ENCODE assay signal across 8 cellular contexts in the genomic region with DNA sequence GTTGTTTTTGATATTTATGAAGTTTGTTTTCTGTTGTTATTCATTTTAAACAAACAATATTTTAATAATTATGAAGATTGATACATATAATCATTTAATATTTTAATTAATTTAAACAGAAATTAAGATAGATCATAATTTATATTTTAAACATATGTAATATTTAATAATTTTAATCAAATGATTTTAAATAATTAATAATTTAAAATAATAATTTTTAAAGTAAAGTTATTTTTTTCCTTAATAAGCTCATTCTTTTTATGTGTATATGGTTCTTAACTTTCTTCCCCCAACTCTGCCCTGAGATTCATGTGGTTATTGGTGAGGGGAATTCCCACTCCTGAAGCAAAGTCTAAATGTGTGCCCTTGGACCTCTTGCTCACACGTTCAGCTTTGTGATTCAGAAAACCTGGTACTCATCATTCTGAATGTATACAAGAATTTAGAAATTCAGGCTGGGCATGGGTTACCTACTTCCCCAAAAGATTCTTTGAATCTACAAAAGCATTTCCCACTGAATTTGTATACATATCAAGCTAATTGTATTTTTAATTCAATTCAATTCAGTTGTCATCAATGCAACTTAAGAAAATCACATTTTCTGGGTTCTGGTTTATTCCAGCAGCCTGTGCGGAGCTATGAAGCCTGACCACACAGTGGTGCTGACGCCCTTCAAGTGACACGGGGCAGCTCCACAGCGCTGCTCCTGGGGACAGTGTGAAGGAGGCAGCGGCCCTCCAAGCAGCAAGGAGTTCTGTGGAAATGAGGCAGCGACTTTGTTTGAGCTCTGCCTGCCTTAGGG.
A peak's percentile ranks its signal among the peaks of the same experiment; 100 is the strongest.
DNase-seq lines count a peak whose midpoint lies in the region; ATAC-seq and TF ChIP-seq lines count a peak whose summit lies in the region.

No MANE protein-coding gene starts in this region.

- peak; percentile 99 for TF ChIP-seq CTCF in chondrocyte (IDR thresholded peaks at IDR 0.05)

- H3K36me3 Mint-ChIP-seq in chondrocyte (ENCODE audit: low read depth) = no peaks in the 10 kb centered on the region

- H3K4me1 Mint-ChIP-seq in chondrocyte (ENCODE audit: low read depth) = peaks cover 3% of the 10 kb centered on the region

- ATAC-seq in GM18498 (IDR thresholded peaks at IDR 0.05; ENCODE audit: unreplicated experiment) = peak; percentile 99
- ATAC-seq in HG02759 (IDR thresholded peaks at IDR 0.05; ENCODE audit: unreplicated experiment) = peak; percentile 100

- H3K9me3 Mint-ChIP-seq in chondrocyte (ENCODE audit: low read depth) = no peaks in the 10 kb centered on the region

- DNase-seq in AG20443 (ENCODE audit: low spot score) (peak; percentile 93), NCI-H1048 (lab: John Stamatoyannopoulos, UW) (peak; percentile 18), T-helper 2 cell (peak in 3 of 5 experiments; percentile 8 to 77 (median 23)), chondrocyte (ENCODE audit: low spot score) (no peak), kidney tubule cell (ENCODE audit: low spot score) (peak; percentile 82)
- DNase-seq in stimulated activated CD8-positive, alpha-beta memory T cell treated with anti-CD3 and anti-CD28 coated beads, Interleukin-4, amount 100 ng/mL, for 24 hours (ENCODE audit: low read depth) = peak; percentile 3

- H3K4me3 Mint-ChIP-seq in chondrocyte (ENCODE audit: unreplicated experiment) = no peak overlapping the region

- H3K27me3 Mint-ChIP-seq in chondrocyte (ENCODE audit: low read depth) = no peaks in the 10 kb centered on the region

- no peak overlapping the region for H3K27ac Mint-ChIP-seq in chondrocyte (ENCODE audit: unreplicated experiment)
